ENCODE assay signal across 29 cellular contexts in genomic region chr5:96150007-96150406, GRCh38.
A peak's percentile ranks its signal among the peaks of the same experiment; 100 is the strongest.
DNase-seq lines count a peak whose midpoint lies in the region; ATAC-seq, FAIRE-seq and TF ChIP-seq lines count a peak whose summit lies in the region.
"Had no signal": no experiment of that assay in that cellular context is flagged by ENCODE, and none has a peak within 500 bp of the region (broad histone marks: within the 10 kb centered on the region; RNA-seq: fewer than 3 reads in every experiment).

No MANE protein-coding gene starts in this region.

- TF ChIP-seq CTCF in Loucy (conservative IDR thresholded peaks at IDR 0.05; ENCODE audit: low read length) (no peak), astrocyte (IDR thresholded peaks at IDR 0.05; ENCODE audit: insufficient read depth, low read depth, low read length) (no peak), esophagus squamous epithelium (IDR thresholded peaks at IDR 0.05) (no peak), smooth muscle cell (IDR thresholded peaks at IDR 0.05; ENCODE audit: borderline replicate concordance, insufficient read depth, poor library complexity, severe bottlenecking) (no peak)

- intact Hi-C loops in esophagus squamous epithelium (cut with DNase I) (no loop called here), aorta (cut with DNase I) (no loop called here)

- H2AFZ ChIP-seq in Loucy (ENCODE audit: low read length) (peak overlapping the region; percentile 17; the same call in 1 of the 2 replicates), astrocyte (ENCODE audit: low read depth, low read length) (no peak overlapping the region), smooth muscle cell (ENCODE audit: low read depth) (no peak overlapping the region)

- H3K4me2 ChIP-seq in Loucy (ENCODE audit: low read depth, low read length, poor library complexity, severe bottlenecking) = no peak overlapping the region
- H3K4me2 ChIP-seq in astrocyte (ENCODE audit: low read length) = no peak overlapping the region
- no peak overlapping the region for H3K4me2 ChIP-seq in smooth muscle cell

- DNase-seq in astrocyte (ENCODE audit: low read depth) (no peak), esophagus squamous epithelium (lab: John Stamatoyannopoulos, UW) (no peak), smooth muscle cell (lab: John Stamatoyannopoulos, UW; ENCODE audit: unreplicated experiment) (no peak), aorta (no peak), GOT3 (lab: John Stamatoyannopoulos, UW) (no peak)
- DNase-seq: activated CD8-positive, alpha-beta T cell treated with anti-CD3 and anti-CD28 coated beads for 36 hours; activated gamma-delta T cell; CD4-positive, alpha-beta T cell; effector CD4-positive, alpha-beta T cell; hippocampal formation; immature natural killer cell; Kasumi-1; left lung; mucosa of descending colon; NCI-H1092 treated with DMSO at 0.1 percent for 48 hours; NCI-H1930; posterior cingulate gyrus; stimulated activated naive CD8-positive, alpha-beta T cell treated with anti-CD3 and anti-CD28 coated beads, Interleukin-15, amount 100 ng/mL, for 72 hours; T-cell had no signal

- no peaks in the 10 kb centered on the region for H3F3A ChIP-seq in Loucy (ENCODE audit: low read depth)
- H3F3A ChIP-seq in smooth muscle cell (ENCODE audit: low read depth) = no peaks in the 10 kb centered on the region

- H3K9me3 Mint-ChIP-seq in astrocyte (ENCODE audit: unreplicated experiment) = no peaks in the 10 kb centered on the region
- H3K9me3 Mint-ChIP-seq: activated CD8-positive, alpha-beta T cell treated with anti-CD3 and anti-CD28 coated beads for 36 hours; CD4-positive, alpha-beta T cell; immature natural killer cell; stimulated activated naive CD8-positive, alpha-beta T cell treated with anti-CD3 and anti-CD28 coated beads, Interleukin-15, amount 100 ng/mL, for 72 hours; T-cell had no signal

- no peaks in the 10 kb centered on the region for H3K27me3 ChIP-seq in Loucy (ENCODE audit: insufficient read depth, low read length, poor library complexity, severe bottlenecking)
- no peaks in the 10 kb centered on the region for H3K27me3 ChIP-seq in astrocyte (ENCODE audit: insufficient read depth, low read length)
- H3K27me3 ChIP-seq in esophagus squamous epithelium = no peaks in the 10 kb centered on the region
- H3K27me3 ChIP-seq in smooth muscle cell (ENCODE audit: low read depth) = no peaks in the 10 kb centered on the region
- no peaks in the 10 kb centered on the region for H3K27me3 ChIP-seq in aorta (ENCODE audit: control insufficient read depth in 1 of 2, insufficient read depth in 2 of 2, low read length in 1 of 2)
- H3K27me3 ChIP-seq: gastroesophageal sphincter, left lung, SJSA1, tibial nerve had no signal

- no peak overlapping the region for H3K9ac ChIP-seq in Loucy (ENCODE audit: low read depth, low read length, poor library complexity, severe bottlenecking)
- H3K9ac ChIP-seq in astrocyte (ENCODE audit: low read length) = no peak overlapping the region
- H3K9ac ChIP-seq in smooth muscle cell (ENCODE audit: low read depth) = peak overlapping the region; percentile 31

- H3K9me3 ChIP-seq in Loucy (ENCODE audit: insufficient read depth, low read depth, low read length) = no peaks in the 10 kb centered on the region
- no peaks in the 10 kb centered on the region for H3K9me3 ChIP-seq in astrocyte (ENCODE audit: insufficient read depth, low read depth, low read length)
- H3K9me3 ChIP-seq in esophagus squamous epithelium = no peaks in the 10 kb centered on the region
- H3K9me3 ChIP-seq in smooth muscle cell (replicated peaks; ENCODE audit: low read depth) = no peaks in the 10 kb centered on the region
- H3K9me3 ChIP-seq in aorta (ENCODE audit: control insufficient read depth, low read length) = no peaks in the 10 kb centered on the region
- H3K9me3 ChIP-seq: gastroesophageal sphincter, left lung, mucosa of descending colon, SJSA1, tibial nerve had no signal

- H3K27ac Mint-ChIP-seq in astrocyte (ENCODE audit: unreplicated experiment) = peak overlapping the region; percentile 77
- H3K27ac Mint-ChIP-seq: activated CD8-positive, alpha-beta T cell treated with anti-CD3 and anti-CD28 coated beads for 36 hours; CD4-positive, alpha-beta T cell; immature natural killer cell; T-cell had no signal

- no peak for ATAC-seq in aorta (ENCODE audit: low FRiP score)
- ATAC-seq in GM18873 (IDR thresholded peaks at IDR 0.05; ENCODE audit: low FRiP score, unreplicated experiment) = no peak
- ATAC-seq: activated CD4-positive, CD25-positive, alpha-beta regulatory T cell treated with anti-CD3 and anti-CD28 coated beads, Interleukin-2, amount 50 U/mL, for 24 hours; activated CD8-positive, alpha-beta T cell treated with anti-CD3 and anti-CD28 coated beads for 36 hours; gastroesophageal sphincter; left lung; mucosa of descending colon; sciatic nerve; stimulated activated naive CD8-positive, alpha-beta T cell treated with anti-CD3 and anti-CD28 coated beads, Interleukin-15, amount 100 ng/mL, for 72 hours; T-cell had no signal

- no peak overlapping the region for H3K27ac ChIP-seq in astrocyte (ENCODE audit: low read depth, low read length)
- H3K27ac ChIP-seq in esophagus squamous epithelium = peak overlapping the region; percentile 46 to 82 (median 72)
- peak overlapping the region; percentile 75 for H3K27ac ChIP-seq in smooth muscle cell (ENCODE audit: low read depth)
- no peak overlapping the region for H3K27ac ChIP-seq in aorta (ENCODE audit: low read depth in 1 of 2, low read length in 2 of 2)
- H3K27ac ChIP-seq: gastroesophageal sphincter, HL-60, SJSA1, tibial nerve had no signal

- H3K36me3 ChIP-seq in Loucy (ENCODE audit: insufficient read depth, low read length) (no peaks in the 10 kb centered on the region), astrocyte (ENCODE audit: insufficient read depth, low read length) (no peaks in the 10 kb centered on the region), esophagus squamous epithelium (no peaks in the 10 kb centered on the region), smooth muscle cell (ENCODE audit: low read depth) (no peaks in the 10 kb centered on the region), aorta (ENCODE audit: control insufficient read depth in 1 of 2, insufficient read depth in 2 of 2, low read length in 1 of 2) (no peaks in the 10 kb centered on the region)
- H3K36me3 ChIP-seq: gastroesophageal sphincter, left lung, SJSA1, tibial nerve had no signal

- no peaks in the 10 kb centered on the region for H3K9me2 ChIP-seq in Loucy (replicated peaks; ENCODE audit: low read depth, low read length)

- 80% methylated on average over 1 of the region's 1 CpG; no CpG with 5 or more reads in 1 of the 2 donors for WGBS in esophagus squamous epithelium, 2 donors
- 57% methylated on average over 1 of the region's 1 CpG for WGBS in smooth muscle cell (ENCODE audit: low lambda C conversion rate)
- WGBS in aorta, 2 donors = 79 to 95% methylated on average over 1 of the region's 1 CpG

- H4K20me1 ChIP-seq in Loucy (ENCODE audit: insufficient read depth, low read length, poor library complexity, severe bottlenecking) (no peaks in the 10 kb centered on the region), astrocyte (ENCODE audit: insufficient read depth, low read length) (no peaks in the 10 kb centered on the region), smooth muscle cell (ENCODE audit: low read depth) (no peaks in the 10 kb centered on the region)

- TF ChIP-seq POLR2A in esophagus squamous epithelium (IDR thresholded peaks at IDR 0.05) = no peak

- H3K4me3 Mint-ChIP-seq in astrocyte (ENCODE audit: unreplicated experiment) = no peak overlapping the region
- H3K4me3 Mint-ChIP-seq: activated CD8-positive, alpha-beta T cell treated with anti-CD3 and anti-CD28 coated beads for 36 hours; CD4-positive, alpha-beta T cell; immature natural killer cell; stimulated activated naive CD8-positive, alpha-beta T cell treated with anti-CD3 and anti-CD28 coated beads, Interleukin-15, amount 100 ng/mL, for 72 hours; T-cell had no signal

- H3K36me3 Mint-ChIP-seq in astrocyte (ENCODE audit: low read depth, unreplicated experiment) = no peaks in the 10 kb centered on the region
- H3K36me3 Mint-ChIP-seq: immature natural killer cell, T-cell had no signal

- H3K4me1 Mint-ChIP-seq in astrocyte (ENCODE audit: low read depth, unreplicated experiment) = peaks cover 24% of the 10 kb centered on the region
- H3K4me1 Mint-ChIP-seq: immature natural killer cell; stimulated activated naive CD8-positive, alpha-beta T cell treated with anti-CD3 and anti-CD28 coated beads, Interleukin-15, amount 100 ng/mL, for 72 hours; T-cell had no signal

- no peak for FAIRE-seq in astrocyte (lab: Jason Lieb, UNC)
- FAIRE-seq: H54, RCC 7860 had no signal

- H3K4me1 ChIP-seq in Loucy (ENCODE audit: insufficient read depth, low read length, poor library complexity, severe bottlenecking) = peaks cover 6% of the 10 kb centered on the region
- H3K4me1 ChIP-seq in astrocyte (ENCODE audit: insufficient read depth, low read length) = no peaks in the 10 kb centered on the region
- H3K4me1 ChIP-seq in esophagus squamous epithelium = peaks cover 8 to 79% (median 25%) of the 10 kb centered on the region in 3 donors
- no peaks in the 10 kb centered on the region for H3K4me1 ChIP-seq in smooth muscle cell (ENCODE audit: low read depth)
- H3K4me1 ChIP-seq in aorta (ENCODE audit: control insufficient read depth in 1 of 2, insufficient read depth in 2 of 2, low read length in 2 of 2) = peaks cover 4 to 9% of the 10 kb centered on the region in 2 donors
- H3K4me1 ChIP-seq: tibial nerve had no signal

- no peaks in the 10 kb centered on the region for H3K79me2 ChIP-seq in Loucy (ENCODE audit: insufficient read depth, low read length)
- H3K79me2 ChIP-seq in astrocyte (ENCODE audit: insufficient read depth, low read length) = no peaks in the 10 kb centered on the region
- no peaks in the 10 kb centered on the region for H3K79me2 ChIP-seq in smooth muscle cell (ENCODE audit: low read depth)

- no peak overlapping the region for H3K4me3 ChIP-seq in Loucy (ENCODE audit: low read length, poor library complexity, severe bottlenecking)
- no peak overlapping the region for H3K4me3 ChIP-seq in astrocyte (ENCODE audit: insufficient read depth, low read depth, low read length)
- no peak overlapping the region for H3K4me3 ChIP-seq in esophagus squamous epithelium
- no peak overlapping the region for H3K4me3 ChIP-seq in smooth muscle cell
- no peak overlapping the region for H3K4me3 ChIP-seq in aorta (ENCODE audit: low read length in 2 of 2)
- H3K4me3 ChIP-seq: gastroesophageal sphincter, left lung, mucosa of descending colon, SJSA1, tibial nerve had no signal

- H3K27me3 Mint-ChIP-seq in astrocyte (ENCODE audit: low read depth, unreplicated experiment) = no peaks in the 10 kb centered on the region

Comparison
In these comparisons a context has a peak if more than half of its experiments do, and no peak if none do; other contexts are left out.
1. H3K27ac ChIP-seq: peak in esophagus squamous epithelium (4 of 4) and smooth muscle cell (single experiment); none in astrocyte (single experiment) and aorta (0 of 2).